In genomic region chr7:72114129-72114528, GRCh38 we compare ENCODE assay signal across 1 cellular context.
TF ChIP-seq lines count a peak whose summit lies in the region.

No MANE protein-coding gene starts in this region.

TF ChIP-seq in WTC11, 78 proteins besides CTCF, POLR2A, EP300 and RAD21 (continued from another document):
- TF ChIP-seq ZNF532 (CRISPR knock-in tag; IDR thresholded peaks at IDR 0.05; ENCODE audit: borderline replicate concordance) (no peak), GTF2I (CRISPR knock-in tag; conservative IDR thresholded peaks at IDR 0.05) (no peak), ZNF671 (CRISPR knock-in tag; IDR thresholded peaks at IDR 0.05) (no peak), ZNF281 (CRISPR knock-in tag; IDR thresholded peaks at IDR 0.05) (no peak), NR2C2 (CRISPR knock-in tag; IDR thresholded peaks at IDR 0.05) (no peak), CDX4 (CRISPR knock-in tag; IDR thresholded peaks at IDR 0.05; ENCODE audit: borderline replicate concordance) (no peak), ATF1 (CRISPR knock-in tag; IDR thresholded peaks at IDR 0.05) (no peak), ZNF425 (CRISPR knock-in tag; conservative IDR thresholded peaks at IDR 0.05) (no peak), MXD4 (CRISPR knock-in tag; IDR thresholded peaks at IDR 0.05; ENCODE audit: borderline replicate concordance) (no peak), AR (CRISPR knock-in tag; IDR thresholded peaks at IDR 0.05) (no peak), ERG (CRISPR knock-in tag; IDR thresholded peaks at IDR 0.05) (no peak), SOX15 (CRISPR knock-in tag; IDR thresholded peaks at IDR 0.05) (no peak), TEAD1 (CRISPR knock-in tag; IDR thresholded peaks at IDR 0.05) (no peak)
